In the genomic region with DNA sequence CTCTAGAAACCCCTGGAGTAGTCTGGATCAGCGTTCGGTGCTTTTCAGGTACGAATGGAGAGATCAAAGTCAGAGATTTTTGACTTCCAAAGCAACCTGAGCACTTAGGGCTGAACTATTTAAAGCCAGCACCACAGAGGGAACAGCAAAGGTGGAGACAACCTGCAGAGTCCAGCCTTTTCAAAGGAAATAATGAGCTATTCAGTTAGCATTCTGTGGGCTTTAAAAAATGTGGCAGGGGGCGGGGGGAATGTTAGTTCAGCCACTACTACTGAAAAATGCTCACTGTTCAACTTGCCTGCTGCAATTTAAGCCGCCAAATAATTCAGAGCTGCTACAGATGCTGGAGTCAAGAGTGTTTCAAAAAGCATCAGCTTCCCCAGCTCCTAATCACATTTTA, we compare ENCODE assay signal across 23 cellular contexts.
"Had no signal": no experiment of that assay in that cellular context is flagged by ENCODE, and none has a peak within 500 bp of the region (broad histone marks: within the 10 kb centered on the region; RNA-seq: fewer than 3 reads in every experiment).

No MANE protein-coding gene starts in this region.

- H3K27me3 Mint-ChIP-seq: stimulated activated memory B cell treated with anti-CD40 and anti-IgM and Interleukin-4, amounts not matched to agents 10 μg/mL and 1 μg/mL and 100 μg/mL, for 72 hours had no signal

- H3K27ac ChIP-seq: dorsolateral prefrontal cortex, left ventricle myocardium inferior, ovary, psoas muscle, sigmoid colon, testis, tibial artery, upper lobe of left lung had no signal

- H3K27ac Mint-ChIP-seq: memory B cell; mesothelial cell of epicardium; naive thymus-derived CD4-positive, alpha-beta T cell; nephron; stimulated activated memory B cell treated with anti-CD40 and anti-IgM and Interleukin-4, amounts not matched to agents 10 μg/mL and 1 μg/mL and 100 μg/mL, for 72 hours had no signal

- H3K4me3 Mint-ChIP-seq: memory B cell; mesothelial cell of epicardium; naive thymus-derived CD4-positive, alpha-beta T cell; nephron; stimulated activated memory B cell treated with anti-CD40 and anti-IgM and Interleukin-4, amounts not matched to agents 10 μg/mL and 1 μg/mL and 100 μg/mL, for 72 hours had no signal

- H3K27me3 ChIP-seq: ovary, sigmoid colon, testis, tibial artery, upper lobe of left lung had no signal

- H3K36me3 ChIP-seq: left ventricle myocardium inferior, ovary, sigmoid colon, tibial artery, upper lobe of left lung had no signal

- H3K4me1 ChIP-seq: left ventricle myocardium inferior, psoas muscle, sigmoid colon, testis, tibial artery, upper lobe of left lung had no signal

- H3K36me3 Mint-ChIP-seq: stimulated activated memory B cell treated with anti-CD40 and anti-IgM and Interleukin-4, amounts not matched to agents 10 μg/mL and 1 μg/mL and 100 μg/mL, for 72 hours had no signal

- DNase-seq: dorsolateral prefrontal cortex; effector CD4-positive, alpha-beta T cell; hypothalamus; left colon; left ventricle myocardium inferior; naive thymus-derived CD4-positive, alpha-beta T cell; occipital lobe; ovary; posterior cingulate gyrus; psoas muscle; right cardiac atrium; sigmoid colon; stimulated activated CD4-positive, alpha-beta T cell treated with anti-CD3 and anti-CD28 coated beads, Interleukin-4, amount 100 ng/mL, for 4 hours; stimulated activated naive CD8-positive, alpha-beta T cell treated with anti-CD3 and anti-CD28 coated beads, Interleukin-15, Interleukin-2, amounts not matched to agents 100 U/mL and 50 U/mL, for 24 hours; substantia nigra; testis; tibial artery; upper lobe of left lung had no signal

- H3K4me1 Mint-ChIP-seq: memory B cell; mesothelial cell of epicardium; naive thymus-derived CD4-positive, alpha-beta T cell; nephron; stimulated activated memory B cell treated with anti-CD40 and anti-IgM and Interleukin-4, amounts not matched to agents 10 μg/mL and 1 μg/mL and 100 μg/mL, for 72 hours had no signal

- H3K9me3 ChIP-seq: ovary, testis had no signal

- H3K4me3 ChIP-seq: dorsolateral prefrontal cortex, left ventricle myocardium inferior, lung, ovary, psoas muscle, sigmoid colon, testis, tibial artery, upper lobe of left lung had no signal
